20 cellular contexts compared by ENCODE assay signal in the genomic region with DNA sequence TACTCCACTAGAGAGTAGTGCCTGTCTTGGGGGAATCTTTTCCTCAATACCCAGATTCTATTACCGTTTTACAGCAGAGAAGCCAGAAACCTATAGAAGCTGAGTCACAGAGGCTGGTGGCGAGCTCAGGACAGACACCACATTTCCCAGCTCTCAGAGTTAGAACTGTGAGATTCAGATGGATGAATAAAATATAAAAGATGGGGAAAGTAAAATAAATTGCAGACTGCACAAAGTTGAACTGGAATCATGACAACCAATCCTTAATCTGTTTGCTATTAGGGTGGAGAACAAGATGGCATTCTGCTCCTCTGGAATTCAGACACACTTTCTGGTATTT. TPM values are rescaled to one million over a fixed set of nuclear protein-coding genes. Genes with fewer than 3 reads are reported as not detected.
DNase-seq lines count a peak whose midpoint lies in the region; TF ChIP-seq lines count a peak whose summit lies in the region.
"Had no signal": no experiment of that assay in that cellular context is flagged by ENCODE, and none has a peak within 500 bp of the region (broad histone marks: within the 10 kb centered on the region; RNA-seq: fewer than 3 reads in every experiment).

No MANE protein-coding gene starts in this region.

- peaks cover 72% of the 10 kb centered on the region for H3K36me3 Mint-ChIP-seq in osteocyte (ENCODE audit: unreplicated experiment)
- H3K36me3 Mint-ChIP-seq: CD4-positive, alpha-beta memory T cell had no signal

- H3F3A ChIP-seq in GM23248 (ENCODE audit: insufficient read depth): peaks cover 35% of the 10 kb centered on the region

- in situ Hi-C loops in GM23248 (cut with MboI): no loop called here

- H3K27ac ChIP-seq in GM23248 (no peak overlapping the region), SK-N-MC (peak overlapping the region; percentile 34; the same call in 1 of the 2 replicates)
- H3K27ac ChIP-seq: RWPE1 had no signal

- no peaks in the 10 kb centered on the region for H3K27me3 ChIP-seq in GM23248 (replicated peaks; ENCODE audit: insufficient read depth)

- H3K9me3 ChIP-seq in GM23248 (ENCODE audit: low read depth) (no peaks in the 10 kb centered on the region), SK-N-MC (ENCODE audit: low read depth, low read length) (no peaks in the 10 kb centered on the region)

- no peak for TF ChIP-seq CTCF in fibroblast of the aortic adventitia (IDR thresholded peaks at IDR 0.05; ENCODE audit: insufficient read depth, low read length)
- no peak for TF ChIP-seq CTCF in osteocyte (IDR thresholded peaks at IDR 0.05)

- no peaks in the 10 kb centered on the region for H3K79me2 ChIP-seq in GM23248 (ENCODE audit: insufficient read depth)

- intact Hi-C loops in cardiac septum (cut with DNase I): no loop called here

- H3K9ac ChIP-seq in GM23248 (no peak overlapping the region), SK-N-MC (ENCODE audit: insufficient read length) (no peak overlapping the region)

- no peak overlapping the region for H3K4me3 Mint-ChIP-seq in osteocyte (ENCODE audit: unreplicated experiment)
- H3K4me3 Mint-ChIP-seq: CD4-positive, alpha-beta memory T cell had no signal

- H3K4me3 ChIP-seq in GM23248 (no peak overlapping the region), SK-N-MC (peak overlapping the region; percentile 53), fibroblast of the aortic adventitia (ENCODE audit: low read depth, low read length) (no peak overlapping the region)

- peaks cover 82% of the 10 kb centered on the region for H3K4me1 Mint-ChIP-seq in osteocyte (ENCODE audit: unreplicated experiment)

- no peaks in the 10 kb centered on the region for H3K9me3 Mint-ChIP-seq in osteocyte (ENCODE audit: unreplicated experiment)
- H3K9me3 Mint-ChIP-seq: CD4-positive, alpha-beta memory T cell had no signal

- H3K4me1 ChIP-seq in GM23248 (ENCODE audit: insufficient read depth): peaks cover 42% of the 10 kb centered on the region

- H3K9me2 ChIP-seq in GM23248 (ENCODE audit: insufficient read depth): no peaks in the 10 kb centered on the region

- H3K27ac Mint-ChIP-seq in osteocyte (ENCODE audit: unreplicated experiment): peak overlapping the region; percentile 90
- H3K27ac Mint-ChIP-seq: CD4-positive, alpha-beta memory T cell had no signal

- DNase-seq in GM23248 (no peak), SK-N-MC (ENCODE audit: low read depth, low spot score) (no peak), fibroblast of the aortic adventitia (ENCODE audit: low read depth) (peak; percentile 42), osteocyte (ENCODE audit: extremely low spot score, unreplicated experiment) (no peak), GM19240 (ENCODE audit: insufficient read length, low spot score) (no peak), cardiac septum (ENCODE audit: low spot score) (no peak), AG20443 (ENCODE audit: low spot score) (no peak)
- DNase-seq: C1 segment of cervical spinal cord; CD4-positive, alpha-beta memory T cell; COR-L47; DMS53; MV-4-11; NCI-H1105; NCI-H1436 treated with DMSO at 0.1 percent for 48 hours; NCI-H446; NCI-H82; NK-92 treated with Interleukin-12 subunit alpha and Interleukin-12 subunit beta, amount 100 ng/mL, for 24 hours; SHP77; SW 1271 had no signal

- no peaks in the 10 kb centered on the region for H3K36me3 ChIP-seq in GM23248 (ENCODE audit: low read depth)
- H3K36me3 ChIP-seq in SK-N-MC (ENCODE audit: insufficient read depth, low read length): no peaks in the 10 kb centered on the region

- no peaks in the 10 kb centered on the region for H3K27me3 Mint-ChIP-seq in osteocyte (ENCODE audit: unreplicated experiment)

- 55 to 68% methylated on average over 2 of the region's 2 CpGs for WGBS in GM23248 (ENCODE audit: low coverage in 1 of 2, low lambda C conversion rate in 2 of 2, missing lambda C conversion rate in 2 of 2), 2 experiments

- H3K4me2 ChIP-seq in GM23248 (ENCODE audit: unreplicated experiment): peak overlapping the region; percentile 12

- no peak overlapping the region for H2AFZ ChIP-seq in GM23248

- no peaks in the 10 kb centered on the region for H4K20me1 ChIP-seq in GM23248 (ENCODE audit: insufficient read depth)

RNA-seq across cellular contexts. Expression of gene CMSS1, which starts 40.5 kb away (rescaled TPM):
- 9.0 and 17.2 TPM in 2 replicates for total RNA-seq in GM23248 (2014; rRNA removed; shearing (Covaris generic))
- 26.6 and 26.7 TPM in 2 replicates for polyA plus RNA-seq in GM23248 (2016; fragmentation: Nextera tagmentation; extraction: Ambion mirVana)
- total RNA-seq in fibroblast of the aortic adventitia (ENCODE audit: low replicate concordance) (20.1 and 27.8 TPM in 2 replicates), osteocyte (38.5 and 47.2 TPM in 2 replicates), cardiac septum (22.0 TPM)
